ENCODE assay signal across 12 cellular contexts in genomic region chr19:2070986-2071673, GRCh38. TPM values are rescaled to one million over a fixed set of nuclear protein-coding genes. Genes with fewer than 3 reads are reported as not detected.
DNase-seq lines count a peak whose midpoint lies in the region; ATAC-seq and TF ChIP-seq lines count a peak whose summit lies in the region.
"Had no signal": no experiment of that assay in that cellular context is flagged by ENCODE, and none has a peak within 500 bp of the region (broad histone marks: within the 10 kb centered on the region; RNA-seq: fewer than 3 reads in every experiment).

No MANE protein-coding gene starts in this region.

- H4K20me1 ChIP-seq in osteoblast (ENCODE audit: insufficient read depth, low read length), result no peaks in the 10 kb centered on the region

- H3K4me1 Mint-ChIP-seq in Caco-2 (ENCODE audit: low read depth, unreplicated experiment), result no peaks in the 10 kb centered on the region

- TF ChIP-seq POLR2A in adrenal gland (IDR thresholded peaks at IDR 0.05), result no peak

- H3K4me1 ChIP-seq in Caco-2 (no peaks in the 10 kb centered on the region), NT2/D1 (ENCODE audit: insufficient read depth, insufficient read length) (peaks cover 5% of the 10 kb centered on the region), adrenal gland (replicated peaks in 1 of 2) (peaks cover 10 to 12% of the 10 kb centered on the region in 2 donors), osteoblast (ENCODE audit: insufficient read depth, low read length) (no peaks in the 10 kb centered on the region)

- H3K27me3 Mint-ChIP-seq in Caco-2 (ENCODE audit: insufficient read depth, unreplicated experiment), result no peaks in the 10 kb centered on the region
- H3K27me3 Mint-ChIP-seq: CD4-positive, CD25-positive, alpha-beta regulatory T cell had no signal

- H3K9ac ChIP-seq in NT2/D1 (ENCODE audit: insufficient read length, low read depth), result peak overlapping the region; percentile 42
- H3K9ac ChIP-seq: KMS-11 had no signal

- no peak overlapping the region for H3K4me3 Mint-ChIP-seq in Caco-2 (ENCODE audit: unreplicated experiment)

- intact Hi-C loops in Caco-2 (cut with micrococcal nuclease; ENCODE audit: unreplicated experiment), result no loop called here
- intact Hi-C loops in adrenal gland (cut with DNase I), result loop anchor here (5.0 to 10.0 kb wide), 2 partner anchors 59 to 146 kb away; no protein-coding TSS in a partner anchor

- CTCF ChIA-PET in Caco-2 (lab: Charles Lee), result no interaction called here

- H2AFZ ChIP-seq in osteoblast (ENCODE audit: low read length), result no peak overlapping the region

- TSS peak; percentile 64 for BruUV-seq in Caco-2 (replicated peaks; lab: Mats Ljungman, UMichigan)

- H3K27ac Mint-ChIP-seq in Caco-2 (ENCODE audit: unreplicated experiment), result no peak overlapping the region

- H3K36me3 Mint-ChIP-seq in Caco-2 (ENCODE audit: insufficient read depth, unreplicated experiment), result peaks cover 8% of the 10 kb centered on the region

- H3K9me3 Mint-ChIP-seq in Caco-2 (ENCODE audit: unreplicated experiment), result no peaks in the 10 kb centered on the region
- H3K9me3 Mint-ChIP-seq: CD4-positive, CD25-positive, alpha-beta regulatory T cell had no signal

- ATAC-seq in HG02588 (IDR thresholded peaks at IDR 0.05; ENCODE audit: unreplicated experiment), result no peak

- DNase-seq in Caco-2 (no peak), NT2/D1 (ENCODE audit: low read depth, low spot score) (no peak), adrenal gland (no peak), osteoblast (ENCODE audit: insufficient read length, low spot score, missing footprints) (peak; percentile 29), SIG-M5 treated with dmso at 0.1 percent for 504 hours (lab: John Stamatoyannopoulos, UW; ENCODE audit: unreplicated experiment) (no peak), HCEC 1CT (no peak)
- DNase-seq: CD4-positive, CD25-positive, alpha-beta regulatory T cell; NCI-H1417; NCI-H446 had no signal

- H3K9me3 ChIP-seq in Caco-2 (no peaks in the 10 kb centered on the region), NT2/D1 (ENCODE audit: insufficient read depth, low read length) (no peaks in the 10 kb centered on the region), adrenal gland (replicated peaks in 1 of 3) (no peaks in the 10 kb centered on the region), osteoblast (ENCODE audit: low read depth, low read length) (no peaks in the 10 kb centered on the region)

- peak overlapping the region in 4 of 5 donors; percentile 32 to 89 (median 77) for H3K27ac ChIP-seq in adrenal gland
- no peak overlapping the region for H3K27ac ChIP-seq in osteoblast (ENCODE audit: low read depth, low read length)
- H3K27ac ChIP-seq: epithelial cell of prostate, KMS-11 had no signal

- H3K79me2 ChIP-seq in osteoblast (ENCODE audit: insufficient read depth, low read length), result no peaks in the 10 kb centered on the region

- no peak overlapping the region for H3K4me3 ChIP-seq in Caco-2 (ENCODE audit: low read depth, low read length)
- H3K4me3 ChIP-seq in NT2/D1 (ENCODE audit: insufficient read length, low read depth), result no peak overlapping the region
- H3K4me3 ChIP-seq in adrenal gland, result no peak overlapping the region
- no peak overlapping the region for H3K4me3 ChIP-seq in osteoblast (ENCODE audit: insufficient read depth, low read length)

- no peak for TF ChIP-seq CTCF in Caco-2 (IDR thresholded peaks at IDR 0.05; ENCODE audit: insufficient read depth in 1 of 2, low read depth in 1 of 2, low read length in 1 of 2, severe bottlenecking in 1 of 2, unreplicated experiment in 1 of 2)
- TF ChIP-seq CTCF in adrenal gland (IDR thresholded peaks at IDR 0.05), result no peak
- no peak for TF ChIP-seq CTCF in osteoblast (IDR thresholded peaks at IDR 0.05; ENCODE audit: extremely low read depth, low read depth, low read length)

- H3K27me3 ChIP-seq in Caco-2 (replicated peaks; ENCODE audit: control insufficient read depth, insufficient read depth, low read length), result no peaks in the 10 kb centered on the region
- no peaks in the 10 kb centered on the region for H3K27me3 ChIP-seq in NT2/D1 (ENCODE audit: insufficient read depth, insufficient read length)
- no peaks in the 10 kb centered on the region for H3K27me3 ChIP-seq in adrenal gland
- H3K27me3 ChIP-seq in osteoblast (ENCODE audit: insufficient read depth, low read length), result no peaks in the 10 kb centered on the region

- H3K36me3 ChIP-seq in Caco-2 (ENCODE audit: control insufficient read depth, insufficient read depth, low read length) (no peaks in the 10 kb centered on the region), NT2/D1 (ENCODE audit: insufficient read depth, insufficient read length, low read length) (peaks cover 35% of the 10 kb centered on the region), adrenal gland (replicated peaks in 1 of 2) (peaks cover 0 to 50% of the 10 kb centered on the region in 2 donors), osteoblast (ENCODE audit: insufficient read depth, low read length) (peaks cover 18% of the 10 kb centered on the region)

- POLR2A ChIA-PET in Caco-2 (lab: Charles Lee), result no interaction called here

- no peak overlapping the region for H3K4me2 ChIP-seq in osteoblast (ENCODE audit: insufficient read depth, low read length)
- H3K4me2 ChIP-seq: KMS-11 had no signal

- 71 to 79% (median 75%) methylated on average over 18 to 19 of the region's 19 CpGs for WGBS in adrenal gland, 4 donors

RNA-seq across cellular contexts. Expression of gene MKNK2, which starts 20.1 kb away (rescaled TPM):
- 136 and 162 TPM in 2 replicates for total RNA-seq in Caco-2 (2022)
- total RNA-seq in adrenal gland, result 100 to 1,000 TPM; 106 to 440 (median 171) TPM
- 100 to 1,000 TPM in 2 of 3 donors, 10 to 100 TPM in 1; 30.4 to 238 (median 140) TPM for polyA plus RNA-seq in adrenal gland
- 82.5 and 84.6 TPM in 2 replicates for total RNA-seq in osteoblast

RNA-seq across cellular contexts. Expression of gene MOB3A, which starts 25.0 kb away (rescaled TPM):
- total RNA-seq in Caco-2 (2022) (10.8 and 11.7 TPM in 2 replicates), adrenal gland (10 to 100 TPM; 25.5 to 54.0 (median 45.2) TPM), osteoblast (34.0 and 35.1 TPM in 2 replicates)
- 10 to 100 TPM; 13.6 to 22.4 (median 16.0) TPM for polyA plus RNA-seq in adrenal gland

RNA-seq across cellular contexts. Expression of gene IZUMO4, which starts 25.6 kb away (rescaled TPM):
- 1.1 and 1.6 TPM in 2 replicates for total RNA-seq in Caco-2 (2022)
- 1 to 10 TPM in 6 of 8 donors, under 1 TPM in 2; 0.69 to 8.7 (median 2.1) TPM for total RNA-seq in adrenal gland
- 10 to 100 TPM in 2 of 3 donors, 1 to 10 TPM in 1; 2.6 to 24.6 (median 17.4) TPM for polyA plus RNA-seq in adrenal gland
- total RNA-seq in osteoblast, result 0.36 and 2.4 TPM in 2 replicates

RNA-seq across cellular contexts. Expression of gene BTBD2, which starts 55.6 kb away (rescaled TPM):
- total RNA-seq in Caco-2 (2022), result 47.0 and 52.2 TPM in 2 replicates
- 100 to 1,000 TPM in 1 of 8 donors, 10 to 100 TPM in 7; 55.0 to 122 (median 82.4) TPM for total RNA-seq in adrenal gland
- 10 to 100 TPM; 11.8 to 87.5 (median 57.7) TPM for polyA plus RNA-seq in adrenal gland
- 57.5 and 57.8 TPM in 2 replicates for total RNA-seq in osteoblast
